ENCODE assay signal across 23 cellular contexts in the genomic region with DNA sequence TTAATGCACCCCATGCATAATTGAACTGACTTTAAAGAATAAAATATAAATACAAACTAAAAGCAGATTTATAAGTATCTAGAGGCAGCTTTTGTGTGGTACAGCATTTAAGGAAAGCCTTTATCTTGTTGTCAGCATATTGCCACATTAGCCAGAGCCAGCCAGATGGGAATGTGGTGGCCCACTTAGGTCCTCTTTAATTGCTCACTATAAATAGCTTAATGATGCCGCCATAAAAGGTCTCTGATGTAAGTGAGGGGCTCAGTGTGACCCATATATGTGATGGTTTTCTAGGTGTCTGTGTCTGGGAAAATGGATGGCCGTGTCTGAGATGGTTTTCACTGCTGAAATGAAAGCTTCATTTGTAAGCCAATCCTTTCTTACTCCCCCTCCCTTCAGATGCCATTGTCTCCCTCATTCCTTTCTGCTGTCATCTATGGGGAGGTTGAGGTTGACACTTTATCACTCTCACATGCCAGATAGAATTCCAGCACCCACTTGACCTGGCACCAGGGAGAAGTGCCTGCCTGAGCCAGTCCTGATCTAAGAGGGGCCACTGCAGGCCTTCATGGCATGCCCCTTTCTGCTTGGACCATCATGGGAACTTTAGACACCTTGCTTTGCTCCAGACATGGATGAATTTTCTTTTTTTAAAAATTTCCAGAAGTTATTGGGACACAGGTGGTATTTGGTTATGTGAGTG.
"Had no signal": no experiment of that assay in that cellular context is flagged by ENCODE, and none has a peak within 500 bp of the region (broad histone marks: within the 10 kb centered on the region; RNA-seq: fewer than 3 reads in every experiment).

No MANE protein-coding gene starts in this region.

- H3K27me3 ChIP-seq: neural progenitor cell, pancreas, spleen, testis, tibial nerve, upper lobe of right lung, vagina had no signal

- H3K36me3 ChIP-seq: neural progenitor cell, pancreas, spleen, tibial nerve, upper lobe of right lung, vagina had no signal

- H3K4me1 ChIP-seq: neural progenitor cell, pancreas, spleen, testis, tibial nerve, upper lobe of right lung, vagina had no signal

- ATAC-seq: natural killer cell treated with Interleukin-12 subunit alpha and Interleukin-12 subunit beta and Interleukin-15 and Interleukin-18, amount 100 ng/mL, for 72 hours; sciatic nerve; stimulated activated memory B cell treated with anti-CD40 and anti-IgM and Interleukin-4, amounts not matched to agents 10 μg/mL and 1 μg/mL and 100 μg/mL, for 72 hours; stimulated activated naive CD8-positive, alpha-beta T cell treated with anti-CD3 and anti-CD28 coated beads, Interleukin-15, amount 100 ng/mL, for 72 hours; upper lobe of right lung had no signal

- DNase-seq: effector CD4-positive, alpha-beta T cell; endodermal cell; erythroblast; kidney; mesenchymal stem cell; midbrain; nucleus accumbens; pancreas; spleen; stimulated activated CD4-positive, alpha-beta T cell treated with anti-CD3 and anti-CD28 coated beads, Interleukin-15, amount 100 ng/mL, for 24 hours; stimulated activated CD4-positive, alpha-beta T cell treated with anti-CD3 and anti-CD28 coated beads, Interleukin-1b, Interleukin-23, amount 100 ng/mL, for 48 hours; stimulated activated CD4-positive, alpha-beta T cell treated with anti-CD3 and anti-CD28 coated beads, Interleukin-4, amount 100 ng/mL, for 24 hours; stimulated activated naive CD8-positive, alpha-beta T cell treated with anti-CD3 and anti-CD28 coated beads, Interleukin-15, amount 100 ng/mL, for 72 hours; testis; upper lobe of right lung had no signal

- H3K9me3 ChIP-seq: pancreas, spleen, testis, tibial nerve, upper lobe of right lung, vagina had no signal

- H3K4me3 ChIP-seq: coronary artery, lung, neural progenitor cell, pancreas, spleen, testis, tibial nerve, upper lobe of right lung, vagina had no signal

- H3K27ac ChIP-seq: coronary artery, neural progenitor cell, pancreas, spleen, testis, tibial nerve, upper lobe of right lung, vagina had no signal
